ENCODE assay signal across 23 cellular contexts in genomic region chr1:160420881-160421842, GRCh38. TPM values are rescaled to one million over a fixed set of nuclear protein-coding genes. Genes with fewer than 3 reads are reported as not detected.
"Had no signal": no experiment of that assay in that cellular context is flagged by ENCODE, and none has a peak within 500 bp of the region (broad histone marks: within the 10 kb centered on the region; RNA-seq: fewer than 3 reads in every experiment).

No MANE protein-coding gene starts in this region.

- H3K36me3 Mint-ChIP-seq: activated naive CD8-positive, alpha-beta T cell treated with anti-CD3 and anti-CD28 coated beads for 36 hours; naive thymus-derived CD8-positive, alpha-beta T cell; stimulated activated memory B cell treated with anti-CD40 and anti-IgM and Interleukin-4, amounts not matched to agents 10 μg/mL and 1 μg/mL and 100 μg/mL, for 72 hours had no signal

- DNase-seq: activated CD4-positive, alpha-beta memory T cell treated with anti-CD3 and anti-CD28 coated beads, Interleukin-2, amount 10 ng/mL, durations not matched to agents 7 days and 5 days; activated CD4-positive, alpha-beta T cell treated with anti-CD3 and anti-CD28 coated beads, Interleukin-2, amount 10 ng/mL, durations not matched to agents 24 days and 14 days; activated naive CD4-positive, alpha-beta T cell treated with Interleukin-2 at 50 U/mL for 16 hours; activated naive CD8-positive, alpha-beta T cell treated with anti-CD3 and anti-CD28 coated beads for 36 hours; activated T-cell treated with anti-CD3 and anti-CD28 coated beads, Interleukin-2, amount 50 U/mL, for 4 hours; foreskin keratinocyte; left lung; naive thymus-derived CD8-positive, alpha-beta T cell; small intestine; stomach; T-helper 1 cell; T-helper 9 cell; trophoblast cell had no signal

- H3K9me3 ChIP-seq: breast epithelium, left lung, right lobe of liver, stomach, vagina had no signal

- FAIRE-seq: astrocyte, colon, small intestine had no signal

- H3K4me3 ChIP-seq: breast epithelium, left lung, lung, right lobe of liver, stomach, vagina had no signal

- H3K36me3 ChIP-seq: breast epithelium, right lobe of liver had no signal

- H3K4me1 ChIP-seq: breast epithelium, foreskin keratinocyte, left lung, right lobe of liver, stomach, vagina had no signal

- ATAC-seq: activated T-cell treated with anti-CD3 and anti-CD28 coated beads, Interleukin-2, amount 50 U/mL, for 4 hours; foreskin keratinocyte; left lung; naive thymus-derived CD8-positive, alpha-beta T cell; right lobe of liver had no signal

- H3K27me3 ChIP-seq: breast epithelium, foreskin keratinocyte, left lung, right lobe of liver, stomach, vagina had no signal

- H3K27ac Mint-ChIP-seq: activated CD4-positive, alpha-beta memory T cell treated with anti-CD3 and anti-CD28 coated beads, Interleukin-2, amount 10 ng/mL, durations not matched to agents 7 days and 5 days; activated CD4-positive, alpha-beta T cell treated with anti-CD3 and anti-CD28 coated beads, Interleukin-2, amount 10 ng/mL, durations not matched to agents 24 days and 14 days; activated naive CD8-positive, alpha-beta T cell treated with anti-CD3 and anti-CD28 coated beads for 36 hours; stimulated activated memory B cell treated with anti-CD40 and anti-IgM and Interleukin-4, amounts not matched to agents 10 μg/mL and 1 μg/mL and 100 μg/mL, for 72 hours had no signal

- H3K9me3 Mint-ChIP-seq: activated CD4-positive, alpha-beta memory T cell treated with anti-CD3 and anti-CD28 coated beads, Interleukin-2, amount 10 ng/mL, durations not matched to agents 7 days and 5 days; activated CD4-positive, alpha-beta T cell treated with anti-CD3 and anti-CD28 coated beads, Interleukin-2, amount 10 ng/mL, durations not matched to agents 24 days and 14 days; activated naive CD8-positive, alpha-beta T cell treated with anti-CD3 and anti-CD28 coated beads for 36 hours; activated T-cell treated with anti-CD3 and anti-CD28 coated beads, Interleukin-2, amount 50 U/mL, for 4 hours; central memory CD8-positive, alpha-beta T cell; naive thymus-derived CD8-positive, alpha-beta T cell; stimulated activated memory B cell treated with anti-CD40 and anti-IgM and Interleukin-4, amounts not matched to agents 10 μg/mL and 1 μg/mL and 100 μg/mL, for 72 hours had no signal

- H3K4me1 Mint-ChIP-seq: activated CD4-positive, alpha-beta memory T cell treated with anti-CD3 and anti-CD28 coated beads, Interleukin-2, amount 10 ng/mL, durations not matched to agents 7 days and 5 days; activated naive CD8-positive, alpha-beta T cell treated with anti-CD3 and anti-CD28 coated beads for 36 hours; central memory CD8-positive, alpha-beta T cell; stimulated activated memory B cell treated with anti-CD40 and anti-IgM and Interleukin-4, amounts not matched to agents 10 μg/mL and 1 μg/mL and 100 μg/mL, for 72 hours had no signal

- H3K27me3 Mint-ChIP-seq: activated naive CD8-positive, alpha-beta T cell treated with anti-CD3 and anti-CD28 coated beads for 36 hours had no signal

- H3K27ac ChIP-seq: breast epithelium, foreskin keratinocyte, left lung, right lobe of liver, stomach, vagina had no signal

- H3K4me3 Mint-ChIP-seq: activated CD4-positive, alpha-beta memory T cell treated with anti-CD3 and anti-CD28 coated beads, Interleukin-2, amount 10 ng/mL, durations not matched to agents 7 days and 5 days; activated CD4-positive, alpha-beta T cell treated with anti-CD3 and anti-CD28 coated beads, Interleukin-2, amount 10 ng/mL, durations not matched to agents 24 days and 14 days; activated naive CD8-positive, alpha-beta T cell treated with anti-CD3 and anti-CD28 coated beads for 36 hours; activated T-cell treated with anti-CD3 and anti-CD28 coated beads, Interleukin-2, amount 50 U/mL, for 4 hours; central memory CD8-positive, alpha-beta T cell; naive thymus-derived CD8-positive, alpha-beta T cell; stimulated activated memory B cell treated with anti-CD40 and anti-IgM and Interleukin-4, amounts not matched to agents 10 μg/mL and 1 μg/mL and 100 μg/mL, for 72 hours had no signal

RNA-seq across cellular contexts. Expression of gene VANGL2, which starts 20.8 kb away (rescaled TPM):
- total RNA-seq: activated CD4-positive, alpha-beta memory T cell treated with anti-CD3 and anti-CD28 coated beads, Interleukin-2, amount 10 ng/mL, durations not matched to agents 7 days and 5 days; pulmonary artery endothelial cell had no signal
- polyA plus RNA-seq: naive thymus-derived CD8-positive, alpha-beta T cell had no signal

RNA-seq across cellular contexts. Expression of gene NHLH1, which starts 54.3 kb away (rescaled TPM):
- total RNA-seq: epithelial cell of proximal tubule, stomach, vagina had no signal
- polyA plus RNA-seq: naive thymus-derived CD8-positive, alpha-beta T cell had no signal
